In genomic region chr6:96394727-96395126, GRCh38 we compare ENCODE assay signal across 1 cellular context.
TF ChIP-seq lines count a peak whose summit lies in the region.

No MANE protein-coding gene starts in this region.

TF ChIP-seq in GM23338, 12 proteins besides CTCF, POLR2A, EP300 and RAD21 (continued from another document):
- no peak for TF ChIP-seq REST (IDR thresholded peaks at IDR 0.05; ENCODE audit: unreplicated experiment)
- no peak for TF ChIP-seq EZH2 (IDR thresholded peaks at IDR 0.05; ENCODE audit: low read depth, unreplicated experiment)
- TF ChIP-seq EZH2phosphoT487 (IDR thresholded peaks at IDR 0.05; ENCODE audit: unreplicated experiment), result no peak
- no peak for TF ChIP-seq POLR2AphosphoS5 (IDR thresholded peaks at IDR 0.05; ENCODE audit: low read depth)
- TF ChIP-seq NANOG (IDR thresholded peaks at IDR 0.05; ENCODE audit: borderline replicate concordance), result no peak
- no peak for TF ChIP-seq ZNF331 (CRISPR knock-in tag; IDR thresholded peaks at IDR 0.05; ENCODE audit: low read depth)
- TF ChIP-seq STAT1 (IDR thresholded peaks at IDR 0.05; ENCODE audit: unreplicated experiment), result no peak
- TF ChIP-seq ZNF114 (CRISPR knock-in tag; IDR thresholded peaks at IDR 0.05), result no peak
